In genomic region chr18:31510319-31510718, GRCh38 we compare ENCODE assay signal across 22 cellular contexts. TPM values are rescaled to one million over a fixed set of nuclear protein-coding genes. Genes with fewer than 3 reads are reported as not detected.
DNase-seq lines count a peak whose midpoint lies in the region; ATAC-seq, FAIRE-seq and TF ChIP-seq lines count a peak whose summit lies in the region.
"Had no signal": no experiment of that assay in that cellular context is flagged by ENCODE, and none has a peak within 500 bp of the region (broad histone marks: within the 10 kb centered on the region; RNA-seq: fewer than 3 reads in every experiment).

No MANE protein-coding gene starts in this region.

- H3K9ac ChIP-seq in parathyroid adenoma, result no peak overlapping the region

- no peak overlapping the region for H2AFZ ChIP-seq in parathyroid adenoma

- no peak for FAIRE-seq in GM19239 (lab: Jason Lieb, UNC)

- in situ Hi-C loops in Caki2 (cut with HindIII; ENCODE audit: low pct_unique_long_range_greater_than_20kb, low sequenced_read_pairs) (loop anchor here (25.0 kb wide), 1 partner anchor 273 kb away; no protein-coding TSS in a partner anchor), SK-MEL-5 (cut with HindIII; ENCODE audit: low pct_unique_long_range_greater_than_20kb, low sequenced_read_pairs) (no loop called here)

- no peaks in the 10 kb centered on the region for H3K27me3 ChIP-seq in parathyroid adenoma (ENCODE audit: control insufficient read depth, insufficient read depth, low read length)
- H3K27me3 ChIP-seq: heart right ventricle, ovary had no signal

- DNase-seq in Caki2 (ENCODE audit: low read depth), result peak; percentile 70
- DNase-seq in SK-MEL-5 (ENCODE audit: low read depth, low spot score), result peak; percentile 84
- DNase-seq in GM19239 (ENCODE audit: insufficient read length, low spot score), result no peak
- no peak for DNase-seq in activated T-cell treated with anti-CD3 and anti-CD28 coated beads, Interleukin-2, amount 50 U/mL, for 48 hours
- DNase-seq in NCI-H510A treated with DMSO at 0.1 percent for 48 hours (lab: John Stamatoyannopoulos, UW), result no peak
- DNase-seq: activated CD4-positive, alpha-beta memory T cell treated with anti-CD3 and anti-CD28 coated beads, Interleukin-2, amount 10 ng/mL, durations not matched to agents 7 days and 5 days; activated naive CD4-positive, alpha-beta T cell treated with Interleukin-2 at 50 U/mL for 16 hours; CD4-positive, CD25-positive, alpha-beta regulatory T cell; cerebellar nuclear complex; DND-41; effector memory CD4-positive, alpha-beta T cell; heart right ventricle; natural killer cell; NCI-H1105 treated with DMSO at 0.1 percent for 48 hours; NCI-H2081 treated with DMSO at 0.1 percent for 48 hours; NCI-H524 treated with DMSO at 0.1 percent for 48 hours; ovary; SHP77; stimulated activated CD4-positive, alpha-beta T cell treated with anti-CD3 and anti-CD28 coated beads, Interleukin-4, amount 100 ng/mL, for 24 hours had no signal

- no peak overlapping the region for H3K4me3 ChIP-seq in parathyroid adenoma (ENCODE audit: low read depth, low read length)
- H3K4me3 ChIP-seq: heart right ventricle, ovary had no signal

- H3K27ac ChIP-seq in parathyroid adenoma, result peak overlapping the region; percentile 59
- H3K27ac ChIP-seq: heart right ventricle, ovary had no signal

- peaks cover 44% of the 10 kb centered on the region for H3K4me1 ChIP-seq in parathyroid adenoma

- H3K4me2 ChIP-seq in parathyroid adenoma (ENCODE audit: low read length), result peak overlapping the region; percentile 46

- ATAC-seq in esophagus mucosa, result peak; percentile 70
- no peak for ATAC-seq in GM19324 (IDR thresholded peaks at IDR 0.05; ENCODE audit: low FRiP score, unreplicated experiment)

- peak; percentile 6 for TF ChIP-seq CTCF in parathyroid adenoma (IDR thresholded peaks at IDR 0.05)

- no peaks in the 10 kb centered on the region for H3K36me3 ChIP-seq in parathyroid adenoma (ENCODE audit: control insufficient read depth, insufficient read depth, low read length)
- H3K36me3 ChIP-seq: heart right ventricle, ovary had no signal

- peaks cover 25% of the 10 kb centered on the region for H3K79me2 ChIP-seq in parathyroid adenoma

- no peaks in the 10 kb centered on the region for H3K9me3 ChIP-seq in parathyroid adenoma (ENCODE audit: control insufficient read depth, low read length)
- H3K9me3 ChIP-seq: ovary had no signal

RNA-seq across cellular contexts. Expression of gene DSG2, which starts 12.3 kb away (rescaled TPM):
- 40.9 and 42.9 TPM in 2 replicates for total RNA-seq in Caki2 (2014; rRNA removed; shearing (Covaris generic); ENCODE audit: low replicate concordance)
- total RNA-seq in SK-MEL-5 (2014; rRNA removed; shearing (Covaris generic)), result 42.4 and 46.0 TPM in 2 replicates
- polyA plus RNA-seq in SK-MEL-5 (2015; cell fraction: cytosol; rRNA removed), result 54.2 and 72.5 TPM in 2 replicates
- 11.5 and 11.8 TPM in 2 replicates for polyA plus RNA-seq in SK-MEL-5 (2015; cell fraction: nucleus; rRNA removed)
- 22.4 TPM for total RNA-seq in esophagus mucosa
- polyA plus RNA-seq: CD4-positive, CD25-positive, alpha-beta regulatory T cell had no signal

Comparison
In these comparisons a context has a peak if more than half of its experiments do, and no peak if none do; other contexts are left out.
1. DNase-seq: peak in Caki2 (single experiment) and SK-MEL-5 (single experiment); none in GM19239 (single experiment), activated T-cell treated with anti-CD3 and anti-CD28 coated beads, Interleukin-2, amount 50 U/mL, for 48 hours (0 of 2) and NCI-H510A treated with DMSO at 0.1 percent for 48 hours (single experiment).